In genomic region chr2:124533226-124533954, GRCh38 we compare ENCODE assay signal across 25 cellular contexts.
"Had no signal": no experiment of that assay in that cellular context is flagged by ENCODE, and none has a peak within 500 bp of the region (broad histone marks: within the 10 kb centered on the region; RNA-seq: fewer than 3 reads in every experiment).

No MANE protein-coding gene starts in this region.

- H3K27ac ChIP-seq: colonic mucosa, epithelial cell of prostate, gastrocnemius medialis, left lung, lower lobe of right lung, neutrophil, pancreas, sigmoid colon, thyroid gland, vagina had no signal

- H3K4me3 Mint-ChIP-seq: dendritic cell treated with granulocyte-macrophage colony-stimulating factor and Interleukin-4, amounts not matched to agents 40 ng/mL and 50 ng/mL, for 4 days; endodermal cell; natural killer cell; neural crest cell; stimulated activated memory B cell treated with anti-CD40 and anti-IgM and Interleukin-4, amounts not matched to agents 10 μg/mL and 1 μg/mL and 100 μg/mL, for 72 hours; stimulated activated naive CD8-positive, alpha-beta T cell treated with anti-CD3 and anti-CD28 coated beads, Interleukin-15, Interleukin-2, amounts not matched to agents 100 ng/mL and 50 ng/mL, for 24 hours had no signal

- H3K27me3 Mint-ChIP-seq: dendritic cell treated with granulocyte-macrophage colony-stimulating factor and Interleukin-4, amounts not matched to agents 40 ng/mL and 50 ng/mL, for 4 days; stimulated activated memory B cell treated with anti-CD40 and anti-IgM and Interleukin-4, amounts not matched to agents 10 μg/mL and 1 μg/mL and 100 μg/mL, for 72 hours; stimulated activated naive CD8-positive, alpha-beta T cell treated with anti-CD3 and anti-CD28 coated beads, Interleukin-15, Interleukin-2, amounts not matched to agents 100 ng/mL and 50 ng/mL, for 24 hours had no signal

- H3K4me3 ChIP-seq: colonic mucosa, gastrocnemius medialis, left lung, lower lobe of right lung, pancreas, sigmoid colon, thyroid gland, vagina had no signal

- H3K9me3 ChIP-seq: colonic mucosa, gastrocnemius medialis, left lung, lower lobe of right lung, neutrophil, pancreas, sigmoid colon, thyroid gland, vagina had no signal

- H3K4me1 ChIP-seq: colonic mucosa, gastrocnemius medialis, left lung, lower lobe of right lung, pancreas, sigmoid colon, vagina had no signal

- DNase-seq: colonic mucosa; effector CD8-positive, alpha-beta T cell; endodermal cell; foreskin fibroblast; gastrocnemius medialis; head of caudate nucleus; left cardiac atrium; left lung; lower lobe of right lung; natural killer cell; pancreas; retina; sigmoid colon; stimulated activated CD4-positive, alpha-beta T cell treated with anti-CD3 and anti-CD28 coated beads, Interleukin-2, amount 100 ng/mL, for 24 hours; stimulated activated CD4-positive, alpha-beta T cell treated with anti-CD3 and anti-CD28 coated beads, Interleukin-4, amount 100 ng/mL, for 4 hours; thyroid gland; trophoblast cell had no signal

- H3K36me3 Mint-ChIP-seq: natural killer cell; stimulated activated memory B cell treated with anti-CD40 and anti-IgM and Interleukin-4, amounts not matched to agents 10 μg/mL and 1 μg/mL and 100 μg/mL, for 72 hours had no signal

- H3K36me3 ChIP-seq: colonic mucosa, gastrocnemius medialis, left lung, lower lobe of right lung, neutrophil, pancreas, sigmoid colon, thyroid gland, vagina had no signal

- ATAC-seq: esophagus mucosa; gastrocnemius medialis; left lung; lower lobe of right lung; natural killer cell; pancreas; stimulated activated memory B cell treated with anti-CD40 and anti-IgM and Interleukin-4, amounts not matched to agents 10 μg/mL and 1 μg/mL and 100 μg/mL, for 72 hours had no signal

- H3K9me3 Mint-ChIP-seq: endodermal cell, neural crest cell had no signal

- H3K27me3 ChIP-seq: colonic mucosa, gastrocnemius medialis, left lung, neutrophil, pancreas, sigmoid colon, thyroid gland, vagina had no signal

- H3K27ac Mint-ChIP-seq: dendritic cell treated with granulocyte-macrophage colony-stimulating factor and Interleukin-4, amounts not matched to agents 40 ng/mL and 50 ng/mL, for 4 days; endodermal cell; natural killer cell; stimulated activated memory B cell treated with anti-CD40 and anti-IgM and Interleukin-4, amounts not matched to agents 10 μg/mL and 1 μg/mL and 100 μg/mL, for 72 hours; stimulated activated naive CD8-positive, alpha-beta T cell treated with anti-CD3 and anti-CD28 coated beads, Interleukin-15, Interleukin-2, amounts not matched to agents 100 ng/mL and 50 ng/mL, for 24 hours had no signal

- H3K4me1 Mint-ChIP-seq: natural killer cell; neural crest cell; stimulated activated memory B cell treated with anti-CD40 and anti-IgM and Interleukin-4, amounts not matched to agents 10 μg/mL and 1 μg/mL and 100 μg/mL, for 72 hours had no signal
